25 cellular contexts compared by ENCODE assay signal in genomic region chr3:49911124-49911420, GRCh38. TPM values are rescaled to one million over a fixed set of nuclear protein-coding genes. Genes with fewer than 3 reads are reported as not detected.
"Had no signal": no experiment of that assay in that cellular context is flagged by ENCODE, and none has a peak within 500 bp of the region (broad histone marks: within the 10 kb centered on the region; RNA-seq: fewer than 3 reads in every experiment).

No MANE protein-coding gene starts in this region.

- H3K9me3 Mint-ChIP-seq: immature natural killer cell; naive thymus-derived CD4-positive, alpha-beta T cell; nephron progenitor cell; type B pancreatic cell had no signal

- H3K27me3 Mint-ChIP-seq: naive thymus-derived CD4-positive, alpha-beta T cell had no signal

- H3K27me3 ChIP-seq: heart left ventricle, ovary, sigmoid colon, stomach had no signal

- H3K27ac ChIP-seq: heart left ventricle, left ventricle myocardium inferior, ovary, psoas muscle, sigmoid colon, skin epidermis, stomach had no signal

- H3K4me3 Mint-ChIP-seq: immature natural killer cell; naive thymus-derived CD4-positive, alpha-beta T cell; type B pancreatic cell had no signal

- FAIRE-seq: endometrium, frontal cortex, keratinocyte, urothelium cell line had no signal

- H3K36me3 ChIP-seq: ovary had no signal

- H3K4me3 ChIP-seq: heart left ventricle, left ventricle myocardium inferior, lung, ovary, psoas muscle, sigmoid colon, skin epidermis, stomach had no signal

- ATAC-seq: esophagus mucosa; heart left ventricle; naive thymus-derived CD4-positive, alpha-beta T cell; psoas muscle had no signal

- H3K9me3 ChIP-seq: heart left ventricle, left ventricle myocardium inferior, ovary, psoas muscle, sigmoid colon, stomach had no signal

- DNase-seq: effector memory CD4-positive, alpha-beta T cell; heart left ventricle; hippocampal formation; immature natural killer cell; left ventricle myocardium inferior; naive thymus-derived CD4-positive, alpha-beta T cell; ovary; psoas muscle; sigmoid colon; stimulated activated CD4-positive, alpha-beta T cell treated with anti-CD3 and anti-CD28 coated beads, Interleukin-12 subunit alpha, Interleukin-12 subunit beta, amount 100 ng/mL, for 4 hours; stimulated activated naive CD4-positive, alpha-beta T cell; stomach; substantia nigra had no signal

- H3K27ac Mint-ChIP-seq: immature natural killer cell; naive thymus-derived CD4-positive, alpha-beta T cell; nephron progenitor cell; type B pancreatic cell had no signal

RNA-seq across cellular contexts. Expression of gene CAMKV, which starts 41.4 kb away (rescaled TPM):
- total RNA-seq: esophagus mucosa; fibroblast of lung; glomerular endothelial cell; heart left ventricle; left ventricle myocardium inferior; mononuclear cell; naive thymus-derived CD4-positive, alpha-beta T cell; psoas muscle; sigmoid colon had no signal
- polyA plus RNA-seq: heart left ventricle; immature natural killer cell; keratinocyte; lung; naive thymus-derived CD4-positive, alpha-beta T cell; ovary had no signal
